8 cellular contexts compared by ENCODE assay signal in the genomic region with DNA sequence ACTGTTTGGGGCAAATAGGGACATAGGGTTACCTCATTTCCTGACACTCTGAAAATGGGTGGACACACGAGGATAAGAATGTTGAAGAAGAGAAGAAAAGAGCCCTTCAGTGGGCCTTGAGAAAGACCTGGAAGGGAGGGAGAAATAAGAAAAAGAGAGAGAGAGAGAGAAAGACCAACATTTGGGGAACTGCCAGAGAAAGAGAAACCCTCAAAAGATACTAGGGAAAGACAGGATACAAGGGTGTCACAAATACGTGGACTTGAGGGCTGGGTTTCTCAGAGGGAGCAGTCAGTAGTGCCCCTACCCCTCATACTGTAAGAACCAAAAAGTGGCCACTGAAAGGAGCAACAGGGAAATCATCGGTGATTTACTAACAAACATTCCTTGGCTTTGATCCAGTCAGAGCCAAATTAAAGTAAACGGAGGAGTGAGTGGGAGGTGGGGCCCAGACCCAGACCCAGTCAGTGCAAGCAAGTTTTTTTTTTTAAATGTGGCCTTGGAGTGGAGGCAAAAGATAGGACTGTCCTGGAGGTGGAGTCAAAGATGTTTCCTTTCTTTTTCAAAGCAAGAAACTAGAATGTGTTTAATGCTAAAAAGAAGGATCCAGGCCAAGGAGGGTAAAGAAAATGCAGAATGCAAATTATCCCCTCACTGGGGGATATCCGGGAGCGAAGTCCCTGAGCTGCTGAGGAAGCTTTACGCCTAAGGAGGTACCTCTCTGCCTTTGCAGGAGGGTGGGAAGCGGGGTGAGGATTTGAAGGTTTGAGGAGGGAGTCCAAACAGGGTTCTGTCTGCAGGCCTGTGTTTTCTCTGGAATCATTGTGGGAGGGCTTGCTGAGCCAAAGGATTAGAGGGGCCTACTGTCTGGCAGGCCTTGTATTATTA.
DNase-seq lines count a peak whose midpoint lies in the region; ATAC-seq and TF ChIP-seq lines count a peak whose summit lies in the region.

No MANE protein-coding gene starts in this region.

- 3% methylated on average over 8 of the region's 8 CpGs for WGBS in HUES64
- 73% methylated on average over 8 of the region's 8 CpGs for WGBS in mammary epithelial cell (ENCODE audit: low coverage, missing lambda C conversion rate)

- peak overlapping the region; percentile 94 for H3K27ac Mint-ChIP-seq in mesothelial cell of epicardium

- no peak for DNase-seq in mammary epithelial cell
- DNase-seq in mesothelial cell of epicardium (ENCODE audit: low spot score in 2 of 2, unreplicated experiment in 2 of 2) = no peak
- no peak for DNase-seq in cortex of kidney (lab: John Stamatoyannopoulos, UW)
- no peak for DNase-seq in OCI-M2 (lab: John Stamatoyannopoulos, UW; ENCODE audit: unreplicated experiment)
- no peak for DNase-seq in cerebellar nuclear complex (lab: John Stamatoyannopoulos, UW)

- H3K27me3 Mint-ChIP-seq in mesothelial cell of epicardium (ENCODE audit: low read depth) = no peaks in the 10 kb centered on the region

- CTCF ChIA-PET in mammary epithelial cell (lab: Charles Lee; ENCODE audit: low non-redundant PET) = no interaction called here

- H3K36me3 Mint-ChIP-seq in mesothelial cell of epicardium = no peaks in the 10 kb centered on the region

- H3K4me1 Mint-ChIP-seq in mesothelial cell of epicardium = peaks cover 24% of the 10 kb centered on the region

- peak overlapping the region; percentile 27; the same call in 1 of the 2 replicates for H3K4me3 ChIP-seq in ACC112 (ENCODE audit: low read depth, low read length)
- H3K4me3 ChIP-seq in HUES64 (ENCODE audit: low read length) = peak overlapping the region; percentile 32
- H3K4me3 ChIP-seq in mammary epithelial cell (replicated peaks in 1 of 3; ENCODE audit: insufficient read depth in 1 of 3, low read depth in 2 of 3, low read length in 3 of 3) = no peak overlapping the region

- H3K9ac ChIP-seq in HUES64 (ENCODE audit: low read depth, low read length) (peak overlapping the region; percentile 71), mammary epithelial cell (ENCODE audit: insufficient read depth, low read length) (peak overlapping the region; percentile 9)

- H2AFZ ChIP-seq in ACC112 (ENCODE audit: low read length, unreplicated experiment) = peak overlapping the region; percentile 51
- peak overlapping the region; percentile 75 for H2AFZ ChIP-seq in mammary epithelial cell (ENCODE audit: low read depth, low read length)

- ATAC-seq in HG02884 (IDR thresholded peaks at IDR 0.05; ENCODE audit: unreplicated experiment) = no peak

- H3K27ac ChIP-seq in ACC112 (ENCODE audit: low read depth, low read length) = no peak overlapping the region
- H3K27ac ChIP-seq in HUES64 (ENCODE audit: low read depth, low read length) = peak overlapping the region; percentile 87
- H3K27ac ChIP-seq in mammary epithelial cell (ENCODE audit: insufficient read depth, low read depth, low read length) = no peak overlapping the region

- H3K36me3 ChIP-seq in ACC112 (ENCODE audit: insufficient read depth, low read length) = no peaks in the 10 kb centered on the region
- H3K36me3 ChIP-seq in HUES64 (ENCODE audit: insufficient read depth, low read length) = no peaks in the 10 kb centered on the region
- no peaks in the 10 kb centered on the region for H3K36me3 ChIP-seq in mammary epithelial cell (ENCODE audit: insufficient read depth, low read length)

- H4K20me1 ChIP-seq in mammary epithelial cell (ENCODE audit: insufficient read depth, low read length) = no peaks in the 10 kb centered on the region

- H3K79me2 ChIP-seq in ACC112 (ENCODE audit: control insufficient read depth, insufficient read depth, low read length, unreplicated experiment) = no peaks in the 10 kb centered on the region
- H3K79me2 ChIP-seq in mammary epithelial cell (ENCODE audit: insufficient read depth, low read length) = no peaks in the 10 kb centered on the region

- intact Hi-C loops in mammary epithelial cell (cut with micrococcal nuclease) = no loop called here

- peak overlapping the region; percentile 37 for H3K4me3 Mint-ChIP-seq in mesothelial cell of epicardium

- no peaks in the 10 kb centered on the region for H3K9me3 Mint-ChIP-seq in mesothelial cell of epicardium

- no peaks in the 10 kb centered on the region for H3K27me3 ChIP-seq in ACC112 (ENCODE audit: insufficient read depth, low read length)
- H3K27me3 ChIP-seq in HUES64 (ENCODE audit: insufficient read depth, low read length) = no peaks in the 10 kb centered on the region
- H3K27me3 ChIP-seq in mammary epithelial cell (ENCODE audit: insufficient read depth, low read length) = no peaks in the 10 kb centered on the region

- no peak overlapping the region for H3K4me2 ChIP-seq in mammary epithelial cell (ENCODE audit: insufficient read depth, low read depth, low read length)

- TF ChIP-seq CTCF in mammary epithelial cell (conservative IDR thresholded peaks at IDR 0.05 in 1 of 2, IDR thresholded peaks at IDR 0.05 in 1 of 2; ENCODE audit: extremely low read depth in 1 of 2, insufficient read depth in 1 of 2, low read depth in 1 of 2, low read length in 2 of 2) = no peak
- TF ChIP-seq CTCF in mesothelial cell of epicardium (IDR thresholded peaks at IDR 0.05; ENCODE audit: unreplicated experiment) = no peak

- H3K4me1 ChIP-seq in ACC112 (ENCODE audit: control insufficient read depth, insufficient read depth, low read length, unreplicated experiment) (peaks cover 17% of the 10 kb centered on the region), HUES64 (ENCODE audit: insufficient read depth, low read length) (peaks cover 57% of the 10 kb centered on the region), mammary epithelial cell (ENCODE audit: insufficient read depth, low read length) (peaks cover 41% of the 10 kb centered on the region)

- BruUV-seq in mammary epithelial cell (replicated peaks; lab: Mats Ljungman, UMichigan) = no TSS peak

- dilution Hi-C loops in mammary epithelial cell (cut with HindIII; ENCODE audit: low sequenced_read_pairs) = no loop called here

- in situ Hi-C loops in mammary epithelial cell (cut with MboI; ENCODE audit: low sequenced_read_pairs in 2 of 2) = no loop called here

- H3K9me3 ChIP-seq in HUES64 (ENCODE audit: insufficient read depth, low read depth, low read length) (no peaks in the 10 kb centered on the region), mammary epithelial cell (replicated peaks; ENCODE audit: insufficient read depth, low read length) (no peaks in the 10 kb centered on the region)

Comparison
In these comparisons a context has a peak if more than half of its experiments do, and no peak if none do; other contexts are left out.
1. H3K4me3 ChIP-seq: peak in ACC112 (single experiment) and HUES64 (single experiment); none in mammary epithelial cell (0 of 3).